ENCODE assay signal across 29 cellular contexts in the genomic region with DNA sequence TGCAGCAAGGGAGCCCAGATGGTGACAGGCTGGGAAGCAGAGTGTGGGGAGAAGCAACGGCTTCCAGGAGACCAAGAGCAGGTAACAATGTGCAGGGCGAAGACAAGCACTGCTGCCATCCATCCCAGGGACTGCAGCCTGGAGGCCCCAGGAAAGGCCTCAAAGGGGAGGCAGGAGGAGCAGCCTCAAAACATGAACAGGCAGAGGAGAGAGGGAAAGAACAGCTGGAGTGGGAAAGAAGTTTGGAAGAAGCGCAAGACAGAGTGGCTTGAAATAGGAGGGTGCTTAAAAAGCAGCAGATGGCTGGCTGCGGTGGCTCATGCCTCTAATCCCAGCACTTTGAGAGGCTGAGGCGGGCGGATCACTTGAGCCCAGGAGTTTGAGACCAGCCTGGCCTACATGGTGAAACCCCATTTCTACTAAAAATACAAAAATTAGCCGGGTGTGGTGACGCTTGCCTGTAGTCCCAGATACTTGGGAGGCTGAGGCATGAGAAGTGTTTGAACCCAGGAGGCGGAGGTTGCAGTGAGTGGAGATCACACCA. TPM values are rescaled to one million over a fixed set of nuclear protein-coding genes. Genes with fewer than 3 reads are reported as not detected.
A peak's percentile ranks its signal among the peaks of the same experiment; 100 is the strongest.
DNase-seq lines count a peak whose midpoint lies in the region; ATAC-seq, FAIRE-seq and TF ChIP-seq lines count a peak whose summit lies in the region.
"Had no signal": no experiment of that assay in that cellular context is flagged by ENCODE, and none has a peak within 500 bp of the region (broad histone marks: within the 10 kb centered on the region; RNA-seq: fewer than 3 reads in every experiment).

No MANE protein-coding gene starts in this region.

- no peak overlapping the region for H3K56ac ChIP-seq in H1 (replicated peaks; ENCODE audit: insufficient read length, low read depth, low read length)

- no peak for TF ChIP-seq RAD21 in H1 (IDR thresholded peaks at IDR 0.05 in 1 of 2, conservative IDR thresholded peaks at IDR 0.05 in 1 of 2; ENCODE audit: low read depth in 2 of 2, low read length in 2 of 2)

- H3K14ac ChIP-seq in H1 (ENCODE audit: insufficient read length) (no peak overlapping the region), neuronal stem cell (ENCODE audit: low read length) (no peak overlapping the region)

- H3K23me2 ChIP-seq in H1 (ENCODE audit: low read depth, low read length), result no peaks in the 10 kb centered on the region

- no peak overlapping the region for H4K8ac ChIP-seq in H1 (ENCODE audit: extremely low read depth, insufficient read depth, low read length)
- peak overlapping the region; percentile 89 for H4K8ac ChIP-seq in neuronal stem cell (ENCODE audit: low read depth, low read length)

- H4K5ac ChIP-seq in H1 (ENCODE audit: insufficient read length, low read depth, low read length), result no peak overlapping the region

- TF ChIP-seq POLR2A in H1 (IDR thresholded peaks at IDR 0.05; ENCODE audit: control extremely low read depth in 1 of 2, low read depth in 2 of 2, low read length in 2 of 2), result no peak

- H3K27ac ChIP-seq in H1 (ENCODE audit: low read depth, low read length) (no peak overlapping the region), neuronal stem cell (replicated peaks; ENCODE audit: low read length) (no peak overlapping the region)
- H3K27ac ChIP-seq: C4-2B, coronary artery, parathyroid adenoma, thoracic aorta had no signal

- H2BK20ac ChIP-seq in H1 (ENCODE audit: low read length), result no peak overlapping the region

- H3K79me1 ChIP-seq in H1 (ENCODE audit: low read depth, low read length) (no peaks in the 10 kb centered on the region), neuronal stem cell (ENCODE audit: low read depth, low read length) (no peaks in the 10 kb centered on the region)

- H3K4me1 ChIP-seq in H1 (replicated peaks in 1 of 4; ENCODE audit: control insufficient read depth in 3 of 4, insufficient read depth in 4 of 4, low read length in 3 of 4) (peaks cover 3 to 23% (median 17%) of the 10 kb centered on the region in 4 experiments), neuronal stem cell (ENCODE audit: control insufficient read depth in 2 of 2, insufficient read depth in 1 of 2, low read depth in 1 of 2, low read length in 2 of 2) (peaks cover 11 to 16% of the 10 kb centered on the region in 2 donors)

- H3K79me2 ChIP-seq in H1 (ENCODE audit: control insufficient read depth in 1 of 2, insufficient read depth in 2 of 2, low read length in 2 of 2), result no peaks in the 10 kb centered on the region

- H3K36me3 ChIP-seq in H1 (ENCODE audit: control insufficient read depth in 2 of 4, insufficient read depth in 4 of 4, low read length in 3 of 4) (peaks cover 3 to 22% (median 4%) of the 10 kb centered on the region in 4 experiments; a peak in 4 of 8 replicates), neuronal stem cell (replicated peaks in 1 of 2; ENCODE audit: control insufficient read depth in 2 of 2, insufficient read depth in 2 of 2, low read length in 2 of 2) (peaks cover 6 to 69% of the 10 kb centered on the region in 2 donors)

- H2BK120ac ChIP-seq in H1 (replicated peaks; ENCODE audit: low read depth, low read length) (no peak overlapping the region), neuronal stem cell (ENCODE audit: low read depth, low read length) (no peak overlapping the region)

- H3K4ac ChIP-seq in H1 (replicated peaks; ENCODE audit: insufficient read length, low read depth, low read length) (no peak overlapping the region), neuronal stem cell (ENCODE audit: low read length) (no peak overlapping the region)

- no peak overlapping the region for H2AFZ ChIP-seq in H1 (ENCODE audit: low read length)
- H2AFZ ChIP-seq in neuronal stem cell (ENCODE audit: low read length), result no peak overlapping the region
- H2AFZ ChIP-seq: parathyroid adenoma had no signal

- 92% methylated on average over 8 of the region's 9 CpGs; no CpG with 5 or more reads in 1 of the 2 experiments for WGBS in H1 (ENCODE audit: extremely low coverage in 1 of 2, insufficient coverage in 1 of 2, insufficient read length in 1 of 2, insufficient replicate concordance in 2 of 2, low coverage in 1 of 2, low lambda C conversion rate in 2 of 2, missing lambda C conversion rate in 1 of 2), 2 experiments
- no CpG with 5 or more reads among the region's 9 CpGs for WGBS in neuronal stem cell (ENCODE audit: extremely low coverage in 2 of 2, insufficient read length in 2 of 2, insufficient replicate concordance in 1 of 2), 2 donors

- CTCF ChIA-PET in H1 (lab: Charles Lee; ENCODE audit: partially characterized antibody), result interaction anchor here (1.3 to 5.2 kb wide), 3 partner anchors 9 to 34 kb away, joined by 3 to 38 read pairs (median 7); no protein-coding TSS in a partner anchor

- no peak overlapping the region for H3K4me3 ChIP-seq in H1 (ENCODE audit: extremely low read depth in 1 of 4, insufficient read depth in 2 of 4, low read depth in 3 of 4, low read length in 4 of 4)
- no peak overlapping the region for H3K4me3 ChIP-seq in neuronal stem cell (ENCODE audit: low read length in 2 of 2)
- H3K4me3 ChIP-seq: coronary artery, mucosa of descending colon, thoracic aorta had no signal

- H3K18ac ChIP-seq in H1 (ENCODE audit: extremely low read depth, low read length) (peak overlapping the region; percentile 87; the same call in 1 of the 2 replicates), neuronal stem cell (ENCODE audit: low read length) (peak overlapping the region; percentile 7)

- TF ChIP-seq EP300 in H1 (IDR thresholded peaks at IDR 0.05; ENCODE audit: borderline replicate concordance in 1 of 2, low read depth in 2 of 2, low read length in 2 of 2), result no peak

- H2AK5ac ChIP-seq in H1 (ENCODE audit: low read depth, low read length) (no peak overlapping the region), neuronal stem cell (ENCODE audit: low read depth, low read length) (no peak overlapping the region)

- no peak for TF ChIP-seq CTCF in H1 (IDR thresholded peaks at IDR 0.05; ENCODE audit: control extremely low read depth in 1 of 3, insufficient read depth in 1 of 3, low read depth in 1 of 3, low read length in 3 of 3)

- no peak for FAIRE-seq in H1 (lab: Jason Lieb, UNC)
- FAIRE-seq: bronchial epithelial cell, TTC549, urothelium cell line had no signal

- H4K20me1 ChIP-seq in H1 (replicated peaks in 1 of 2; ENCODE audit: control insufficient read depth in 1 of 2, insufficient read depth in 2 of 2, low read length in 2 of 2), result no peaks in the 10 kb centered on the region

- H2BK5ac ChIP-seq in H1 (ENCODE audit: low read depth, low read length), result peak overlapping the region; percentile 48; the same call in 1 of the 2 replicates
- no peak overlapping the region for H2BK5ac ChIP-seq in neuronal stem cell (ENCODE audit: low read length)

- H3K4me2 ChIP-seq in H1 (ENCODE audit: insufficient read depth in 1 of 2, low read depth in 2 of 2, low read length in 2 of 2) (peak overlapping the region; percentile 45 to 74; a peak in 1 of 4 replicates), neuronal stem cell (ENCODE audit: insufficient read depth, low read length, poor library complexity, severe bottlenecking) (no peak overlapping the region)

- POLR2A ChIA-PET in H1 (lab: Charles Lee; ENCODE audit: partially characterized antibody), result no interaction called here

- DNase-seq in D341Med (ENCODE audit: low spot score), result peak; percentile 68
- peak; percentile 93 for DNase-seq in NCI-H524 (lab: John Stamatoyannopoulos, UW)
- DNase-seq in H1 (ENCODE audit: low read depth in 1 of 2, low spot score in 2 of 2), result no peak
- DNase-seq in neuronal stem cell (ENCODE audit: low spot score), result no peak
- DNase-seq in globus pallidus (ENCODE audit: low spot score), result no peak
- DNase-seq in CD1c-positive myeloid dendritic cell (ENCODE audit: extremely low spot score), result no peak
- DNase-seq: activated CD4-positive, CD25-positive, alpha-beta regulatory T cell treated with anti-CD3 and anti-CD28 coated beads, Interleukin-2, amount 50 U/mL, for 72 hours; activated CD8-positive, alpha-beta T cell treated with anti-CD3 and anti-CD28 coated beads, Interleukin-2, amount 10 ng/mL, durations not matched to agents 7 days and 5 days; Calu3; effector memory CD4-positive, alpha-beta T cell; mucosa of descending colon; NCI-H1048; NCI-H510A; NK-92 treated with Interleukin-12 subunit alpha and Interleukin-12 subunit beta, amount 100 ng/mL, for 24 hours; right cardiac atrium; stimulated activated CD8-positive, alpha-beta memory T cell treated with anti-CD3 and anti-CD28 coated beads, Interleukin-4, amount 100 ng/mL, for 48 hours; stimulated activated naive CD8-positive, alpha-beta T cell treated with anti-CD3 and anti-CD28 coated beads, Interleukin-15, amount 100 ng/mL, for 72 hours; T-helper 17 cell had no signal

- H3K23ac ChIP-seq in H1 (ENCODE audit: insufficient read length), result no peak overlapping the region
- no peak overlapping the region for H3K23ac ChIP-seq in neuronal stem cell (ENCODE audit: low read depth, low read length, poor library complexity)

- ATAC-seq in GM21825 (IDR thresholded peaks at IDR 0.05; ENCODE audit: unreplicated experiment), result no peak
- ATAC-seq in GM19351 (IDR thresholded peaks at IDR 0.05; ENCODE audit: unreplicated experiment), result no peak
- ATAC-seq: activated CD8-positive, alpha-beta T cell treated with anti-CD3 and anti-CD28 coated beads, Interleukin-2, amount 10 ng/mL, durations not matched to agents 7 days and 5 days; mucosa of descending colon; right cardiac atrium; Right ventricle myocardium inferior; SK-N-SH treated with all-trans-retinoic acid at 6 μM for 48 hours; stimulated activated naive CD8-positive, alpha-beta T cell treated with anti-CD3 and anti-CD28 coated beads, Interleukin-15, amount 100 ng/mL, for 72 hours; T-helper 17 cell had no signal

- H2BK15ac ChIP-seq in H1 (ENCODE audit: low read length) (no peak overlapping the region), neuronal stem cell (ENCODE audit: low read length) (no peak overlapping the region)

- no peaks in the 10 kb centered on the region for H3K9me3 ChIP-seq in H1 (ENCODE audit: insufficient read depth in 2 of 2, low read depth in 1 of 2, low read length in 1 of 2)
- H3K9me3 ChIP-seq in neuronal stem cell (replicated peaks in 1 of 2; ENCODE audit: control insufficient read depth in 2 of 2, insufficient read depth in 1 of 2, low read depth in 1 of 2, low read length in 2 of 2), result no peaks in the 10 kb centered on the region
- H3K9me3 ChIP-seq: mucosa of descending colon, thoracic aorta had no signal

- H3K9ac ChIP-seq in H1 (replicated peaks in 1 of 4; ENCODE audit: extremely low read depth in 1 of 4, low read depth in 3 of 4, low read length in 3 of 4), result peak overlapping the region in 1 of 4 experiments; percentile 28; a peak in 2 of 7 replicates
- no peak overlapping the region for H3K9ac ChIP-seq in neuronal stem cell (ENCODE audit: low read depth, low read length, poor library complexity)
- H3K9ac ChIP-seq: parathyroid adenoma had no signal

- H4K91ac ChIP-seq in H1 (replicated peaks; ENCODE audit: insufficient read length, low read length), result peak overlapping the region; percentile 11
- no peak overlapping the region for H4K91ac ChIP-seq in neuronal stem cell (ENCODE audit: low read depth, low read length, poor library complexity)

- H2BK12ac ChIP-seq in H1 (ENCODE audit: low read depth, low read length) (peak overlapping the region; percentile 82; the same call in 1 of the 2 replicates), neuronal stem cell (ENCODE audit: low read length) (no peak overlapping the region)

- H3K27me3 ChIP-seq in H1 (replicated peaks in 1 of 4; ENCODE audit: control insufficient read depth in 3 of 4, extremely low read depth in 1 of 4, insufficient read depth in 3 of 4, low read length in 3 of 4), result no peaks in the 10 kb centered on the region
- H3K27me3 ChIP-seq in neuronal stem cell (ENCODE audit: control insufficient read depth in 3 of 3, insufficient read depth in 3 of 3, low read depth in 1 of 3, low read length in 3 of 3), result no peaks in the 10 kb centered on the region

RNA-seq across cellular contexts. Expression of a gene that starts 52.5 kb away (rescaled TPM):
- 17.2 TPM in 2 replicates for total RNA-seq in H1 (2021; fragmentation: NEBNext Ultra II Directional; extraction: Animal tissue kit (Norgen Biotek cat#: 25700))
- polyA plus RNA-seq in H1 (2011; rRNA removed), result 40.4 and 56.6 TPM in 2 replicates
- 35.2 TPM for polyA plus RNA-seq in H1 (2011; cell fraction: cytosol; rRNA removed)
- polyA plus RNA-seq in H1 (2011; cell fraction: nucleus; rRNA removed), result 42.5 TPM
- polyA plus RNA-seq in H1 (2012, experiment 1 of 2), result 19.9 to 21.8 TPM (median 20.7 TPM) in 4 replicates
- polyA plus RNA-seq in H1 (2012, experiment 2 of 2), result 11.3 TPM
- polyA plus RNA-seq in H1 (2013, experiment 1 of 2), result 11.4 TPM
- polyA plus RNA-seq in H1 (2013, experiment 2 of 2), result 10.4 TPM
- polyA minus RNA-seq in H1 (2011; rRNA and poly(A)+ RNA removed), result 28.6 and 31.0 TPM in 2 replicates
- 15.6 TPM for polyA minus RNA-seq in H1 (2011; cell fraction: cytosol; rRNA and poly(A)+ RNA removed)
- polyA minus RNA-seq in H1 (2011; cell fraction: nucleus; rRNA and poly(A)+ RNA removed), result 17.7 TPM
- polyA plus RNA-seq in neuronal stem cell (2013, experiment 1 of 2), result 15.5 TPM
- polyA plus RNA-seq in neuronal stem cell (2013, experiment 2 of 2), result 15.7 TPM

Comparison
In these comparisons a context has a peak if more than half of its experiments do, and no peak if none do; other contexts are left out.
1. DNase-seq: peak in D341Med (single experiment) and NCI-H524 (2 of 2); none in H1 (0 of 2), neuronal stem cell (single experiment), globus pallidus (single experiment) and CD1c-positive myeloid dendritic cell (single experiment).